Comparison of ENCODE assay signal across 24 cellular contexts in genomic region chr1:57285979-57286378, GRCh38.
DNase-seq lines count a peak whose midpoint lies in the region; ATAC-seq and TF ChIP-seq lines count a peak whose summit lies in the region.
"Had no signal": no experiment of that assay in that cellular context is flagged by ENCODE, and none has a peak within 500 bp of the region (broad histone marks: within the 10 kb centered on the region; RNA-seq: fewer than 3 reads in every experiment).

No MANE protein-coding gene starts in this region.

- 78% methylated on average over 2 of the region's 2 CpGs for WGBS in hepatocyte (ENCODE audit: low lambda C conversion rate, missing lambda C conversion rate)

- BruUV-seq in MCF 10A (replicated peaks; lab: Mats Ljungman, UMichigan), result no TSS peak

- no peaks in the 10 kb centered on the region for H3K9me3 Mint-ChIP-seq in MCF 10A (ENCODE audit: unreplicated experiment)
- peaks cover 0 to 2% of the 10 kb centered on the region in 2 donors for H3K9me3 Mint-ChIP-seq in stimulated activated naive B cell treated with anti-CD40 and anti-IgM and Interleukin-4, amounts not matched to agents 10 μg/mL and 1 μg/mL and 100 μg/mL, for 72 hours
- H3K9me3 Mint-ChIP-seq: CD4-positive, alpha-beta memory T cell had no signal

- in situ Hi-C loops in brain microvascular endothelial cell (cut with HindIII; ENCODE audit: low pct_ligation_motif_present, low sequenced_read_pairs), result no loop called here

- H3K4me1 ChIP-seq in breast epithelium, result no peaks in the 10 kb centered on the region
- peaks cover 8% of the 10 kb centered on the region for H3K4me1 ChIP-seq in hepatocyte (ENCODE audit: insufficient read depth)
- H3K4me1 ChIP-seq: BE2C had no signal

- POLR2A ChIA-PET in MCF 10A (lab: Yijun Ruan, JAX), result no interaction called here

- TF ChIP-seq POLR2A in breast epithelium (IDR thresholded peaks at IDR 0.05), result no peak

- no peaks in the 10 kb centered on the region for H3K79me2 ChIP-seq in hepatocyte

- H3K36me3 ChIP-seq in breast epithelium, result no peaks in the 10 kb centered on the region
- H3K36me3 ChIP-seq in hepatocyte (replicated peaks; ENCODE audit: insufficient read depth, low read depth), result no peaks in the 10 kb centered on the region
- H3K36me3 ChIP-seq in brain microvascular endothelial cell (replicated peaks), result no peaks in the 10 kb centered on the region
- H3K36me3 ChIP-seq: BE2C had no signal

- no peaks in the 10 kb centered on the region for H3K9me2 ChIP-seq in hepatocyte (replicated peaks; ENCODE audit: insufficient read depth)

- H2AFZ ChIP-seq in hepatocyte, result no peak overlapping the region

- H3K27me3 Mint-ChIP-seq in MCF 10A (ENCODE audit: insufficient read depth, unreplicated experiment), result peaks cover 28% of the 10 kb centered on the region
- H3K27me3 Mint-ChIP-seq in stimulated activated naive B cell treated with anti-CD40 and anti-IgM and Interleukin-4, amounts not matched to agents 10 μg/mL and 1 μg/mL and 100 μg/mL, for 72 hours, result peaks cover 3 to 6% of the 10 kb centered on the region in 2 donors

- peak overlapping the region; percentile 36 for H3K27ac Mint-ChIP-seq in MCF 10A (ENCODE audit: low read depth, unreplicated experiment)
- H3K27ac Mint-ChIP-seq in stimulated activated naive B cell treated with anti-CD40 and anti-IgM and Interleukin-4, amounts not matched to agents 10 μg/mL and 1 μg/mL and 100 μg/mL, for 72 hours, result no peak overlapping the region
- H3K27ac Mint-ChIP-seq: CD14-positive monocyte; CD4-positive, alpha-beta memory T cell; CD4-positive, CD25-positive, alpha-beta regulatory T cell; CD8-positive, alpha-beta memory T cell had no signal

- no peak overlapping the region for H3K4me3 Mint-ChIP-seq in MCF 10A (ENCODE audit: unreplicated experiment)
- H3K4me3 Mint-ChIP-seq in stimulated activated naive B cell treated with anti-CD40 and anti-IgM and Interleukin-4, amounts not matched to agents 10 μg/mL and 1 μg/mL and 100 μg/mL, for 72 hours, result no peak overlapping the region
- H3K4me3 Mint-ChIP-seq: CD14-positive monocyte; CD4-positive, alpha-beta memory T cell; CD4-positive, CD25-positive, alpha-beta regulatory T cell; CD8-positive, alpha-beta memory T cell had no signal

- DNase-seq in MCF 10A (ENCODE audit: unreplicated experiment), result no peak
- DNase-seq in breast epithelium (ENCODE audit: low spot score in 2 of 2), result no peak
- no peak for DNase-seq in hepatocyte (ENCODE audit: low spot score)
- DNase-seq in left lobe of liver (ENCODE audit: low spot score), result no peak
- no peak for DNase-seq in stimulated activated naive B cell treated with anti-CD40 and anti-IgM and Interleukin-4, amounts not matched to agents 10 μg/mL and 1 μg/mL and 100 μg/mL, for 72 hours
- no peak for DNase-seq in brain microvascular endothelial cell
- DNase-seq: 8988T; ACHN; BE2C; C1 segment of cervical spinal cord; CD4-positive, alpha-beta memory T cell; CD4-positive, CD25-positive, alpha-beta regulatory T cell; CD8-positive, alpha-beta memory T cell; COR-L47; DMS 273 treated with DMSO at 0.1 percent for 48 hours; DMS153; DMS53; DMS79; DND-41; EL; GDM1 had no signal

- no peaks in the 10 kb centered on the region for H4K20me1 ChIP-seq in hepatocyte (ENCODE audit: insufficient read depth, poor library complexity, severe bottlenecking)
- H4K20me1 ChIP-seq: BLaER1 had no signal

- intact Hi-C loops in MCF 10A (cut with micrococcal nuclease) (no loop called here), breast epithelium (cut with DNase I; ENCODE audit: low total_unique reads) (no loop called here)

- H3K36me3 Mint-ChIP-seq in MCF 10A (ENCODE audit: insufficient read depth, unreplicated experiment), result no peaks in the 10 kb centered on the region
- no peaks in the 10 kb centered on the region for H3K36me3 Mint-ChIP-seq in stimulated activated naive B cell treated with anti-CD40 and anti-IgM and Interleukin-4, amounts not matched to agents 10 μg/mL and 1 μg/mL and 100 μg/mL, for 72 hours
- H3K36me3 Mint-ChIP-seq: CD14-positive monocyte; CD4-positive, CD25-positive, alpha-beta regulatory T cell had no signal

- H3K4me1 Mint-ChIP-seq in MCF 10A (ENCODE audit: insufficient read depth, unreplicated experiment), result peaks cover 14% of the 10 kb centered on the region
- H3K4me1 Mint-ChIP-seq in stimulated activated naive B cell treated with anti-CD40 and anti-IgM and Interleukin-4, amounts not matched to agents 10 μg/mL and 1 μg/mL and 100 μg/mL, for 72 hours, result no peaks in the 10 kb centered on the region
- H3K4me1 Mint-ChIP-seq: CD14-positive monocyte; CD4-positive, alpha-beta memory T cell; CD4-positive, CD25-positive, alpha-beta regulatory T cell; CD8-positive, alpha-beta memory T cell had no signal

- H3K9me3 ChIP-seq in breast epithelium (no peaks in the 10 kb centered on the region), hepatocyte (ENCODE audit: low read depth) (no peaks in the 10 kb centered on the region)
- H3K9me3 ChIP-seq: BE2C, BLaER1 had no signal

- ATAC-seq in left lobe of liver, result peak; percentile 43
- ATAC-seq in stimulated activated naive B cell treated with anti-CD40 and anti-IgM and Interleukin-4, amounts not matched to agents 10 μg/mL and 1 μg/mL and 100 μg/mL, for 72 hours (replicated peaks), result no peak
- ATAC-seq: GM12878 had no signal

- H3K27ac ChIP-seq in breast epithelium (no peak overlapping the region), hepatocyte (peak overlapping the region; percentile 31), brain microvascular endothelial cell (no peak overlapping the region)
- H3K27ac ChIP-seq: BLaER1 had no signal

- H3K4me2 ChIP-seq in hepatocyte, result no peak overlapping the region
- H3K4me2 ChIP-seq: BLaER1 had no signal

- H3K4me3 ChIP-seq in breast epithelium (no peak overlapping the region), hepatocyte (no peak overlapping the region), brain microvascular endothelial cell (ENCODE audit: low read depth, low read length) (no peak overlapping the region)
- H3K4me3 ChIP-seq: BLaER1, GM12878 had no signal

- CTCF ChIA-PET in MCF 10A (lab: Yijun Ruan, JAX), result no interaction called here

- H3K27me3 ChIP-seq in breast epithelium (no peaks in the 10 kb centered on the region), hepatocyte (no peaks in the 10 kb centered on the region), brain microvascular endothelial cell (replicated peaks) (no peaks in the 10 kb centered on the region)
- H3K27me3 ChIP-seq: BE2C, BLaER1 had no signal

- TF ChIP-seq CTCF in MCF 10A (IDR thresholded peaks at IDR 0.05; ENCODE audit: unreplicated experiment) (no peak), breast epithelium (IDR thresholded peaks at IDR 0.05) (no peak), hepatocyte (IDR thresholded peaks at IDR 0.05; ENCODE audit: poor library complexity) (no peak), brain microvascular endothelial cell (IDR thresholded peaks at IDR 0.05; ENCODE audit: low read depth, low read length, missing control alignments) (no peak)
